26 cellular contexts compared by ENCODE assay signal in the genomic region with DNA sequence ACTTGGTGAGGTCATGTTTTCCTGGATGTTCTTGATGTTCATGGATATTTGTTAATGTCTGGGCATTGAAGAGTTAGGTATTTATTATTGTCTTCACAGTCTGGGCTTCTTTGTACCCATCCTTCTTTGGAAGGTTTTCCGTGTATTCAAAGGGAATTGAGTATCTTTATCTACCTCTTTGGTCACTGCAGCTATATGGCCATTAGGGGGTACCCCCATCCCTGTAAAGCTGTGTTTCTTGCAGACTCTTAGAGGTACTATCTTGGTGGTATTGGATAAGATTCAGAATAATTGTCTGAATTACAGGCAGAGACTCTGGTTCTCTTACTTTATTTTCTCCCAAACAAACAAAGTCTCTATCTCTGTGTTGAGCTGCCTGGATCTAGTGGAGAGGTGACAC.
"Had no signal": no experiment of that assay in that cellular context is flagged by ENCODE, and none has a peak within 500 bp of the region (broad histone marks: within the 10 kb centered on the region; RNA-seq: fewer than 3 reads in every experiment).

No MANE protein-coding gene starts in this region.

- H3K27ac Mint-ChIP-seq: dendritic cell treated with granulocyte-macrophage colony-stimulating factor and Interleukin-4, amounts not matched to agents 40 ng/mL and 50 ng/mL, for 4 days; naive thymus-derived CD4-positive, alpha-beta T cell; nephron; stimulated activated naive B cell treated with anti-CD40 and anti-IgM and Interleukin-4, amounts not matched to agents 10 μg/mL and 1 μg/mL and 100 μg/mL, for 72 hours; stimulated activated naive CD8-positive, alpha-beta T cell treated with anti-CD3 and anti-CD28 coated beads, Interleukin-15, Interleukin-2, amounts not matched to agents 100 ng/mL and 50 ng/mL, for 24 hours had no signal

- H3K4me3 Mint-ChIP-seq: dendritic cell treated with granulocyte-macrophage colony-stimulating factor and Interleukin-4, amounts not matched to agents 40 ng/mL and 50 ng/mL, for 4 days; naive thymus-derived CD4-positive, alpha-beta T cell; nephron; stimulated activated naive B cell treated with anti-CD40 and anti-IgM and Interleukin-4, amounts not matched to agents 10 μg/mL and 1 μg/mL and 100 μg/mL, for 72 hours; stimulated activated naive CD8-positive, alpha-beta T cell treated with anti-CD3 and anti-CD28 coated beads, Interleukin-15, Interleukin-2, amounts not matched to agents 100 ng/mL and 50 ng/mL, for 24 hours had no signal

- H3K27me3 Mint-ChIP-seq: dendritic cell treated with granulocyte-macrophage colony-stimulating factor and Interleukin-4, amounts not matched to agents 40 ng/mL and 50 ng/mL, for 4 days; naive thymus-derived CD4-positive, alpha-beta T cell; stimulated activated naive B cell treated with anti-CD40 and anti-IgM and Interleukin-4, amounts not matched to agents 10 μg/mL and 1 μg/mL and 100 μg/mL, for 72 hours; stimulated activated naive CD8-positive, alpha-beta T cell treated with anti-CD3 and anti-CD28 coated beads, Interleukin-15, Interleukin-2, amounts not matched to agents 100 ng/mL and 50 ng/mL, for 24 hours had no signal

- H3K27me3 ChIP-seq: colonic mucosa, esophagus muscularis mucosa, foreskin keratinocyte, heart right ventricle, left lung, ovary, tibial nerve, upper lobe of left lung had no signal

- H3K27ac ChIP-seq: colonic mucosa, esophagus muscularis mucosa, foreskin keratinocyte, heart right ventricle, left lung, ovary, psoas muscle, skin epidermis, thoracic aorta, tibial nerve, upper lobe of left lung had no signal

- H3K9me3 ChIP-seq: colonic mucosa, ovary, thoracic aorta had no signal

- H3K36me3 Mint-ChIP-seq: naive thymus-derived CD4-positive, alpha-beta T cell; stimulated activated naive B cell treated with anti-CD40 and anti-IgM and Interleukin-4, amounts not matched to agents 10 μg/mL and 1 μg/mL and 100 μg/mL, for 72 hours had no signal

- H3K9me3 Mint-ChIP-seq: nephron had no signal

- ATAC-seq: foreskin keratinocyte; heart right ventricle; left cardiac atrium; left lung; naive thymus-derived CD4-positive, alpha-beta T cell; psoas muscle; right cardiac atrium; stimulated activated naive B cell treated with anti-CD40 and anti-IgM and Interleukin-4, amounts not matched to agents 10 μg/mL and 1 μg/mL and 100 μg/mL, for 72 hours had no signal

- H3K4me1 Mint-ChIP-seq: naive thymus-derived CD4-positive, alpha-beta T cell; nephron; stimulated activated naive B cell treated with anti-CD40 and anti-IgM and Interleukin-4, amounts not matched to agents 10 μg/mL and 1 μg/mL and 100 μg/mL, for 72 hours had no signal

- H3K4me1 ChIP-seq: colonic mucosa, esophagus muscularis mucosa, foreskin keratinocyte, heart right ventricle, left lung, psoas muscle, tibial nerve, upper lobe of left lung had no signal

- H3K4me3 ChIP-seq: colonic mucosa, esophagus muscularis mucosa, heart right ventricle, left lung, ovary, psoas muscle, skin epidermis, thoracic aorta, tibial nerve, upper lobe of left lung had no signal

- DNase-seq: colonic mucosa; effector CD8-positive, alpha-beta T cell; foreskin keratinocyte; glutamatergic neuron; heart right ventricle; hippocampal formation; left cardiac atrium; left lung; mesenchymal stem cell; midbrain; naive thymus-derived CD4-positive, alpha-beta T cell; occipital lobe; ovary; psoas muscle; right cardiac atrium; stimulated activated CD4-positive, alpha-beta T cell treated with anti-CD3 and anti-CD28 coated beads, Interleukin-15, amount 100 ng/mL, for 24 hours; stimulated activated CD4-positive, alpha-beta T cell treated with anti-CD3 and anti-CD28 coated beads, Interleukin-2, amount 100 ng/mL, for 48 hours; stimulated activated naive B cell treated with anti-CD40 and anti-IgM and Interleukin-4, amounts not matched to agents 10 μg/mL and 1 μg/mL and 100 μg/mL, for 72 hours; upper lobe of left lung had no signal

- H3K36me3 ChIP-seq: colonic mucosa, esophagus muscularis mucosa, heart right ventricle, left lung, ovary, thoracic aorta, tibial nerve, upper lobe of left lung had no signal
